ENCODE assay signal across 12 cellular contexts in the genomic region with DNA sequence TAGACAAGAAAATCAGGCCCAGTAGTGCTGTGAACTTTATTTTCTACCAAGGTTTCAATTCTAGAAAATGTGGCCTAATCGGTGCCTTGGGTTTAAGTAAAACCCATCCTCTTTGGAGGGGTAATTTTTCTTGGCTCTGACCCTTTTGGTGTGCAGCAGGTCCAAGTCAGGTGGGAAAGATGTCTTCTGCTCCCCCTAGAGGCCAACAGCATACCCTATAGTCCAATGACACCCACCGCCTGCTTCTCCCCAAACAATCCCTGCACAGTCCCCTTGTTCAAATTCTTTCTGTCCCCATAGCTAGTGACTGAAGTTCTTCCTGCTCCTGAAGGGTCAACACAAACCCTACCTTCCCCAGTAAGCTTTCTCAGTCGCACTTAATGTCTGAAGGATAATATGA.
DNase-seq lines count a peak whose midpoint lies in the region; ATAC-seq and TF ChIP-seq lines count a peak whose summit lies in the region.
"Had no signal": no experiment of that assay in that cellular context is flagged by ENCODE, and none has a peak within 500 bp of the region (broad histone marks: within the 10 kb centered on the region; RNA-seq: fewer than 3 reads in every experiment).

No MANE protein-coding gene starts in this region.

- H3K4me1 ChIP-seq in liver (ENCODE audit: control insufficient read depth in 4 of 4, insufficient read depth in 4 of 4, low read length in 3 of 4) = no peaks in the 10 kb centered on the region

- no peak overlapping the region for H3K9ac ChIP-seq in SU-DHL-6 (ENCODE audit: low read length)
- no peak overlapping the region for H3K9ac ChIP-seq in liver (ENCODE audit: low read depth in 1 of 2, low read length in 2 of 2)

- H3K9me3 ChIP-seq in SU-DHL-6 (ENCODE audit: insufficient read depth, low read length) (peaks cover 11% of the 10 kb centered on the region; the same call in 1 of the 2 replicates), liver (ENCODE audit: control insufficient read depth in 4 of 4, low read length in 3 of 4) (peaks cover 0 to 6% (median 0%) of the 10 kb centered on the region in 4 donors)

- no peaks in the 10 kb centered on the region for H3K79me2 ChIP-seq in SU-DHL-6 (ENCODE audit: insufficient read depth, low read length)

- TF ChIP-seq CTCF in GM12873 (IDR thresholded peaks at IDR 0.05; ENCODE audit: insufficient read depth, low read depth, low read length, missing control alignments) = peak; percentile 81
- peak; percentile 62 for TF ChIP-seq CTCF in SU-DHL-6 (IDR thresholded peaks at IDR 0.05; ENCODE audit: insufficient read depth, low read length, poor library complexity, severe bottlenecking)
- peak; percentile 45 for TF ChIP-seq CTCF in liver (IDR thresholded peaks at IDR 0.05; ENCODE audit: low read depth, low read length, missing input control)

- H3K36me3 ChIP-seq in SU-DHL-6 (ENCODE audit: low read length) = no peaks in the 10 kb centered on the region
- H3K36me3 ChIP-seq in liver (ENCODE audit: control insufficient read depth in 4 of 4, insufficient read depth in 3 of 4, low read depth in 1 of 4, low read length in 3 of 4) = peaks cover 0 to 3% (median 0%) of the 10 kb centered on the region in 4 donors

- ATAC-seq in HG02798 (IDR thresholded peaks at IDR 0.05; ENCODE audit: poor library complexity, unreplicated experiment) (peak; percentile 62), GM21526 (IDR thresholded peaks at IDR 0.05; ENCODE audit: low FRiP score, unreplicated experiment) (no peak)

- H3K4me3 ChIP-seq in SU-DHL-6 (ENCODE audit: insufficient read depth, low read length, poor library complexity, severe bottlenecking) (no peak overlapping the region), liver (ENCODE audit: low read depth in 1 of 3, low read length in 3 of 3) (no peak overlapping the region)
- H3K4me3 ChIP-seq: skin epidermis had no signal

- no peaks in the 10 kb centered on the region for H4K20me1 ChIP-seq in SU-DHL-6 (ENCODE audit: low read depth, low read length)

- no peaks in the 10 kb centered on the region for H3F3A ChIP-seq in SU-DHL-6 (ENCODE audit: insufficient read depth)

- no peak overlapping the region for H3K27ac ChIP-seq in SU-DHL-6 (ENCODE audit: low read depth, low read length)
- no peak overlapping the region for H3K27ac ChIP-seq in liver (ENCODE audit: low read depth in 1 of 2, low read length in 2 of 2)
- H3K27ac ChIP-seq: skin epidermis had no signal

- no peak for DNase-seq in mucosa of gallbladder (ENCODE audit: low spot score)
- DNase-seq in activated effector memory CD4-positive, alpha-beta T cell treated with anti-CD3 and anti-CD28 coated beads, Interleukin-2, amount 50 U/mL, for 16 hours = no peak
- no peak for DNase-seq in SIG-M5 treated with dmso at 0.1 percent for 504 hours (lab: John Stamatoyannopoulos, UW; ENCODE audit: unreplicated experiment)
- DNase-seq: activated B cell treated with CpG ODN at 0.5 μM for 24 hours, caudate nucleus, NCI-H446 treated with DMSO at 0.1 percent for 48 hours had no signal

- H3K27me3 ChIP-seq in SU-DHL-6 (ENCODE audit: low read length) (no peaks in the 10 kb centered on the region), liver (ENCODE audit: control insufficient read depth in 4 of 4, insufficient read depth in 4 of 4, low read length in 3 of 4) (no peaks in the 10 kb centered on the region)

- peak; percentile 66 to 76 for TF ChIP-seq RAD21 in liver (IDR thresholded peaks at IDR 0.05)

- no peaks in the 10 kb centered on the region for H3K9me2 ChIP-seq in SU-DHL-6 (replicated peaks; ENCODE audit: insufficient read depth, low read length)

- WGBS in liver = 88% methylated on average over 3 of the region's 3 CpGs

- H2AFZ ChIP-seq in SU-DHL-6 (ENCODE audit: low read depth, low read length, severe bottlenecking) = no peak overlapping the region

- no peak overlapping the region for H3K4me2 ChIP-seq in SU-DHL-6 (ENCODE audit: low read depth, low read length, poor library complexity, severe bottlenecking)

TF ChIP-seq in liver, 16 proteins besides CTCF, POLR2A, EP300 and RAD21:
- TF ChIP-seq NR2F2 (IDR thresholded peaks at IDR 0.05) = no peak
- TF ChIP-seq FOXA2 (IDR thresholded peaks at IDR 0.05) = no peak
- no peak for TF ChIP-seq TAF1 (conservative IDR thresholded peaks at IDR 0.05)
- TF ChIP-seq, protein P1, sequence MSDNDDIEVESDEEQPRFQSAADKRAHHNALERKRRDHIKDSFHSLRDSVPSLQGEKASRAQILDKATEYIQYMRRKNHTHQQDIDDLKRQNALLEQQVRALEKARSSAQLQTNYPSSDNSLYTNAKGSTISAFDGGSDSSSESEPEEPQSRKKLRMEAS (IDR thresholded peaks at IDR 0.05) = no peak
- TF ChIP-seq JUND (IDR thresholded peaks at IDR 0.05) = no peak
- TF ChIP-seq, protein P2, sequence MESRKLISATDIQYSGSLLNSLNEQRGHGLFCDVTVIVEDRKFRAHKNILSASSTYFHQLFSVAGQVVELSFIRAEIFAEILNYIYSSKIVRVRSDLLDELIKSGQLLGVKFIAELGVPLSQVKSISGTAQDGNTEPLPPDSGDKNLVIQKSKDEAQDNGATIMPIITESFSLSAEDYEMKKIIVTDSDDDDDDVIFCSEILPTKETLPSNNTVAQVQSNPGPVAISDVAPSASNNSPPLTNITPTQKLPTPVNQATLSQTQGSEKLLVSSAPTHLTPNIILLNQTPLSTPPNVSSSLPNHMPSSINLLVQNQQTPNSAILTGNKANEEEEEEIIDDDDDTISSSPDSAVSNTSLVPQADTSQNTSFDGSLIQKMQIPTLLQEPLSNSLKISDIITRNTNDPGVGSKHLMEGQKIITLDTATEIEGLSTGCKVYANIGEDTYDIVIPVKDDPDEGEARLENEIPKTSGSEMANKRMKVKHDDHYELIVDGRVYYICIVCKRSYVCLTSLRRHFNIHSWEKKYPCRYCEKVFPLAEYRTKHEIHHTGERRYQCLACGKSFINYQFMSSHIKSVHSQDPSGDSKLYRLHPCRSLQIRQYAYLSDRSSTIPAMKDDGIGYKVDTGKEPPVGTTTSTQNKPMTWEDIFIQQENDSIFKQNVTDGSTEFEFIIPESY (IDR thresholded peaks at IDR 0.05) = no peak
- TF ChIP-seq, protein P3, sequence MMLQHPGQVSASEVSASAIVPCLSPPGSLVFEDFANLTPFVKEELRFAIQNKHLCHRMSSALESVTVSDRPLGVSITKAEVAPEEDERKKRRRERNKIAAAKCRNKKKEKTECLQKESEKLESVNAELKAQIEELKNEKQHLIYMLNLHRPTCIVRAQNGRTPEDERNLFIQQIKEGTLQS (IDR thresholded peaks at IDR 0.05) = no peak
